16 cellular contexts compared by ENCODE assay signal in the genomic region with DNA sequence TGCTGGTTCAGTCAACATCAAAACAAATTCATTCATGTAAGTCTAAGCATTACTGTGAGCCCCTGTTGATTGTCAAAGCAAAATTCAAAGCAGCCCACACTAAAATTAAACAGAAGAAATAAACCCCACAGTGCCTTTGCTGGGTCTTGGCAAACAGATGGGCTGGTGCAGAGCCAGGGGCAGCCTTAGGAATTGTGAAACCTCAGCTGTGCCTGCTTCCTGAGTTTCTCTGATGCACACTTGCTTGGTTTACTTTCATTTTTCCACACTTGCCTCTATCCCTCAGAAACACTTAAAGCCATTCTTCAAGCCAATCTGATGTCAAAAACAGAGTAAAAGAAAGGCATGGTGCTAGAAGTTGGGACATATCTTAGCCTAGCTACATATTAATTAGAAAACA. TPM values are rescaled to one million over a fixed set of nuclear protein-coding genes. Genes with fewer than 3 reads are reported as not detected.
A peak's percentile ranks its signal among the peaks of the same experiment; 100 is the strongest.
DNase-seq lines count a peak whose midpoint lies in the region; ATAC-seq and TF ChIP-seq lines count a peak whose summit lies in the region.
"Had no signal": no experiment of that assay in that cellular context is flagged by ENCODE, and none has a peak within 500 bp of the region (broad histone marks: within the 10 kb centered on the region; RNA-seq: fewer than 3 reads in every experiment).

No MANE protein-coding gene starts in this region.

- H3K9me3 ChIP-seq in adrenal gland (replicated peaks in 1 of 3), result no peaks in the 10 kb centered on the region
- peaks cover 14% of the 10 kb centered on the region for H3K9me3 ChIP-seq in left ventricle myocardium inferior (replicated peaks)

- TF ChIP-seq POLR2A in adrenal gland (IDR thresholded peaks at IDR 0.05), result no peak

- H3K4me1 ChIP-seq in adrenal gland (replicated peaks in 1 of 2) (no peaks in the 10 kb centered on the region), left ventricle myocardium inferior (no peaks in the 10 kb centered on the region)

- H3K36me3 ChIP-seq in adrenal gland (replicated peaks in 1 of 2) (no peaks in the 10 kb centered on the region), left ventricle myocardium inferior (no peaks in the 10 kb centered on the region)
- H3K36me3 ChIP-seq: stomach had no signal

- ATAC-seq in HG02610 (IDR thresholded peaks at IDR 0.05; ENCODE audit: unreplicated experiment), result no peak

- peak; percentile 52 for DNase-seq in NCI-H748 (lab: John Stamatoyannopoulos, UW; ENCODE audit: unreplicated experiment)
- no peak for DNase-seq in NCI-H748 treated with DMSO at 0.1 percent for 48 hours (lab: John Stamatoyannopoulos, UW)
- peak in 6 of 7 donors; percentile 31 to 66 (median 47) for DNase-seq in adrenal gland
- peak; percentile 43 for DNase-seq in left ventricle myocardium inferior
- DNase-seq in stromal cell of bone marrow (ENCODE audit: low read depth), result peak; percentile 51
- no peak for DNase-seq in GM19238 (ENCODE audit: insufficient read length, low spot score)
- no peak for DNase-seq in DMS79 treated with DMSO at 0.1 percent for 48 hours (lab: John Stamatoyannopoulos, UW)
- DNase-seq: GOT3; SHP77 treated with DMSO at 0.1 percent for 48 hours; stimulated activated CD4-positive, alpha-beta T cell treated with anti-CD3 and anti-CD28 coated beads, Interleukin-1b, Interleukin-23, amount 100 ng/mL, for 48 hours; stomach had no signal

- H3K27ac ChIP-seq in adrenal gland, result no peak overlapping the region
- H3K27ac ChIP-seq in left ventricle myocardium inferior (replicated peaks), result no peak overlapping the region
- H3K27ac ChIP-seq: epithelial cell of prostate, KMS-11, stomach, VCaP had no signal

- intact Hi-C loops in adrenal gland (cut with DNase I), result no loop called here
- intact Hi-C loops in left ventricle myocardium inferior (cut with micrococcal nuclease), result no loop called here

- no peaks in the 10 kb centered on the region for H3K27me3 ChIP-seq in adrenal gland
- no peaks in the 10 kb centered on the region for H3K27me3 ChIP-seq in left ventricle myocardium inferior (ENCODE audit: low read depth)
- H3K27me3 ChIP-seq: stomach had no signal

- H3K4me3 ChIP-seq in adrenal gland (no peak overlapping the region), left ventricle myocardium inferior (no peak overlapping the region)
- H3K4me3 ChIP-seq: stomach had no signal

- TF ChIP-seq CTCF in adrenal gland (IDR thresholded peaks at IDR 0.05) (no peak), left ventricle myocardium inferior (IDR thresholded peaks at IDR 0.05; ENCODE audit: borderline replicate concordance) (no peak)

RNA-seq across cellular contexts. Expression of a gene that starts 6.5 kb away (rescaled TPM):
- total RNA-seq in adrenal gland (not detected), left ventricle myocardium inferior (not detected)
- polyA plus RNA-seq in adrenal gland, result not detected
- total RNA-seq: A172 had no signal

Comparison
In these comparisons a context has a peak if more than half of its experiments do, and no peak if none do; other contexts are left out.
1. DNase-seq: peak in NCI-H748 (single experiment), adrenal gland (6 of 7), left ventricle myocardium inferior (single experiment) and stromal cell of bone marrow (single experiment); none in NCI-H748 treated with DMSO at 0.1 percent for 48 hours (single experiment), GM19238 (single experiment) and DMS79 treated with DMSO at 0.1 percent for 48 hours (single experiment).